13 cellular contexts compared by ENCODE assay signal in genomic region chr1:20932437-20932977, GRCh38.
DNase-seq lines count a peak whose midpoint lies in the region; ATAC-seq, FAIRE-seq and TF ChIP-seq lines count a peak whose summit lies in the region.
"Had no signal": no experiment of that assay in that cellular context is flagged by ENCODE, and none has a peak within 500 bp of the region (broad histone marks: within the 10 kb centered on the region; RNA-seq: fewer than 3 reads in every experiment).

No MANE protein-coding gene starts in this region.

- no peaks in the 10 kb centered on the region for H3K79me1 ChIP-seq in H9 (ENCODE audit: insufficient read depth, low read depth, low read length, poor library complexity, severe bottlenecking)

- intact Hi-C loops in sigmoid colon (cut with DNase I): no loop called here

- H3K27ac ChIP-seq in H9 (ENCODE audit: insufficient read length, low read depth, low read length) (no peak overlapping the region), sigmoid colon (no peak overlapping the region)

- no peak overlapping the region for H3K4ac ChIP-seq in H9 (ENCODE audit: low read depth, low read length)

- H3K36me3 ChIP-seq in sigmoid colon: no peaks in the 10 kb centered on the region

- H4K91ac ChIP-seq in H9 (ENCODE audit: insufficient read length, low read depth, low read length): no peak overlapping the region

- no peak overlapping the region for H4K5ac ChIP-seq in H9 (ENCODE audit: insufficient read length, low read depth, low read length)

- peaks cover 13 to 17% of the 10 kb centered on the region in 2 experiments for H3K4me1 Mint-ChIP-seq in H9

- no peak overlapping the region for H3K4me3 ChIP-seq in sigmoid colon

- H4K20me1 ChIP-seq in H9 (ENCODE audit: control insufficient read depth, insufficient read depth, insufficient read length): no peaks in the 10 kb centered on the region

- WGBS in H9 (ENCODE audit: extremely low coverage, insufficient read length, low lambda C conversion rate): no CpG with 5 or more reads among the region's 8 CpGs
- WGBS in sigmoid colon, 2 donors: 71 to 74% methylated on average over 8 of the region's 8 CpGs

- no peaks in the 10 kb centered on the region for H3K79me2 ChIP-seq in H9 (ENCODE audit: insufficient read depth, low read length)

- H3T11ph ChIP-seq in H9 (ENCODE audit: low read length): no peak overlapping the region

- no peak overlapping the region for H4K8ac ChIP-seq in H9 (replicated peaks; ENCODE audit: insufficient read length, low read depth, low read length)

- H3K18ac ChIP-seq in H9 (ENCODE audit: insufficient read length, low read depth, low read length): no peak overlapping the region

- H3K9me3 ChIP-seq in H9 (ENCODE audit: control insufficient read depth, low read depth, low read length) (no peaks in the 10 kb centered on the region), sigmoid colon (no peaks in the 10 kb centered on the region)

- no peak overlapping the region for H3K4me2 ChIP-seq in H9 (ENCODE audit: insufficient read depth, insufficient read length, low read length)

- H3K14ac ChIP-seq in H9 (ENCODE audit: insufficient read depth, low read length): no peak overlapping the region

- FAIRE-seq in GM12892 (lab: Jason Lieb, UNC): peak; percentile 38
- FAIRE-seq: colon, frontal cortex had no signal

- H3K9me3 Mint-ChIP-seq in H9: no peaks in the 10 kb centered on the region

- no peaks in the 10 kb centered on the region for H3K23me2 ChIP-seq in H9 (ENCODE audit: insufficient read length, low read depth, low read length, poor library complexity, severe bottlenecking)

- no peak for TF ChIP-seq POLR2A in GM12892 (IDR thresholded peaks at IDR 0.05; ENCODE audit: low read depth, low read length)
- TF ChIP-seq POLR2A in sigmoid colon (IDR thresholded peaks at IDR 0.05): no peak

- DNase-seq in GM12892 (ENCODE audit: insufficient read length) (no peak), H9 (no peak), sigmoid colon (no peak), SHP77 treated with DMSO at 0.1 percent for 48 hours (lab: John Stamatoyannopoulos, UW) (no peak)
- DNase-seq in activated CD4-positive, alpha-beta T cell treated with anti-CD3 and anti-CD28 coated beads, Interleukin-2, amount 50 U/mL, for 48 hours: peak; percentile 18 to 45
- peak; percentile 45 for DNase-seq in stimulated activated CD4-positive, alpha-beta T cell treated with anti-CD3 and anti-CD28 coated beads, Interleukin-15, amount 100 ng/mL, for 24 hours
- DNase-seq: activated effector memory CD4-positive, alpha-beta T cell treated with anti-CD3 and anti-CD28 coated beads, Interleukin-2, amount 50 U/mL, for 16 hours; NCI-H1694; NK-92 treated with Interleukin-12 subunit alpha and Interleukin-12 subunit beta, amount 100 ng/mL, for 24 hours had no signal

- no peak overlapping the region for H2BK20ac ChIP-seq in H9 (ENCODE audit: low read depth, low read length, poor library complexity, severe bottlenecking)

- no peaks in the 10 kb centered on the region for H3K27me3 ChIP-seq in H9 (ENCODE audit: insufficient read depth, low read length)
- no peaks in the 10 kb centered on the region for H3K27me3 ChIP-seq in sigmoid colon

- no peak for TF ChIP-seq EP300 in sigmoid colon (IDR thresholded peaks at IDR 0.05)

- no peak overlapping the region for H2AK5ac ChIP-seq in H9 (ENCODE audit: insufficient read length, low read length)

- H2AFZ ChIP-seq in H9 (ENCODE audit: low read length): no peak overlapping the region

- no peak overlapping the region for H3K4me3 Mint-ChIP-seq in H9

- H3K36me3 Mint-ChIP-seq in H9 (ENCODE audit: insufficient read depth in 1 of 3, low read depth in 3 of 3): peaks cover 5 to 19% (median 12%) of the 10 kb centered on the region in 3 experiments; a peak in 6 of 7 replicates

- no peak overlapping the region for H3K9ac ChIP-seq in H9 (ENCODE audit: extremely low read depth, insufficient read length, low read length)

- H2BK12ac ChIP-seq in H9 (ENCODE audit: insufficient read length, low read depth, low read length): no peak overlapping the region

- H3K27me3 Mint-ChIP-seq in H9 (ENCODE audit: low read depth): no peaks in the 10 kb centered on the region

- no peak overlapping the region for H3K56ac ChIP-seq in H9 (ENCODE audit: insufficient read length, low read depth, low read length)

- ATAC-seq in HG02938 (IDR thresholded peaks at IDR 0.05; ENCODE audit: unreplicated experiment) (peak; percentile 56), esophagus mucosa (no peak)

- H2BK5ac ChIP-seq in H9 (ENCODE audit: insufficient read length, low read length): no peak overlapping the region

- no peak overlapping the region for H2BK15ac ChIP-seq in H9 (ENCODE audit: low read depth, low read length)

- no peak overlapping the region for H2BK120ac ChIP-seq in H9 (ENCODE audit: low read depth, low read length, poor library complexity, severe bottlenecking)

- H3K4me1 ChIP-seq in H9 (ENCODE audit: insufficient read depth, low read length) (no peaks in the 10 kb centered on the region), sigmoid colon (peaks cover 0 to 16% (median 5%) of the 10 kb centered on the region in 4 donors)

- no peak overlapping the region for H3K27ac Mint-ChIP-seq in H9

- H3K23ac ChIP-seq in H9 (ENCODE audit: insufficient read length, low read depth, low read length): no peak overlapping the region

- TF ChIP-seq CTCF in H9 (conservative IDR thresholded peaks at IDR 0.05) (no peak), sigmoid colon (IDR thresholded peaks at IDR 0.05) (no peak)

Comparison
In these comparisons a context has a peak if more than half of its experiments do, and no peak if none do; other contexts are left out.
1. DNase-seq: peak in activated CD4-positive, alpha-beta T cell treated with anti-CD3 and anti-CD28 coated beads, Interleukin-2, amount 50 U/mL, for 48 hours (2 of 2) and stimulated activated CD4-positive, alpha-beta T cell treated with anti-CD3 and anti-CD28 coated beads, Interleukin-15, amount 100 ng/mL, for 24 hours (single experiment); none in GM12892 (single experiment), H9 (single experiment), sigmoid colon (single experiment) and SHP77 treated with DMSO at 0.1 percent for 48 hours (single experiment).